ENCODE assay signal across 31 cellular contexts in genomic region chr12:41762691-41763090, GRCh38.
"Had no signal": no experiment of that assay in that cellular context is flagged by ENCODE, and none has a peak within 500 bp of the region (broad histone marks: within the 10 kb centered on the region; RNA-seq: fewer than 3 reads in every experiment).

No MANE protein-coding gene starts in this region.

- DNase-seq: activated B cell treated with CpG ODN at 0.5 μM for 24 hours; activated CD4-positive, alpha-beta memory T cell treated with anti-CD3 and anti-CD28 coated beads for 36 hours; activated CD4-positive, alpha-beta T cell treated with anti-CD3 and anti-CD28 coated beads for 4 hours; activated CD4-positive, alpha-beta T cell treated with anti-CD3 and anti-CD28 coated beads, Interleukin-2, amount 10 ng/mL, durations not matched to agents 24 days and 14 days; activated CD4-positive, alpha-beta T cell treated with anti-CD3 and anti-CD28 coated beads, Interleukin-2, amount 50 U/mL, for 1 hour; activated CD4-positive, alpha-beta T cell treated with anti-CD3 and anti-CD28 coated beads, Interleukin-2, amount 50 U/mL, for 4 hours; activated CD4-positive, CD25-positive, alpha-beta regulatory T cell treated with anti-CD3 and anti-CD28 coated beads, Interleukin-2, amount 50 U/mL, for 72 hours; activated CD8-positive, alpha-beta memory T cell treated with anti-CD3 and anti-CD28 coated beads, Interleukin-2, amount 50 U/mL, for 4 hours; activated CD8-positive, alpha-beta T cell treated with anti-CD3 and anti-CD28 coated beads for 36 hours; activated effector memory CD4-positive, alpha-beta T cell treated with anti-CD3 and anti-CD28 coated beads, Interleukin-2, amount 50 U/mL, for 16 hours; activated gamma-delta T cell treated with Interleukin-2 at 50 U/mL for 16 hours; activated naive CD4-positive, alpha-beta T cell; activated naive CD4-positive, alpha-beta T cell treated with anti-CD3 and anti-CD28 coated beads for 36 hours; activated naive CD4-positive, alpha-beta T cell treated with anti-CD3 and anti-CD28 coated beads, Interleukin-2, amount 50 U/mL, for 16 hours; activated naive CD8-positive, alpha-beta T cell treated with anti-CD3 and anti-CD28 coated beads for 36 hours; activated T-cell treated with anti-CD3 and anti-CD28 coated beads for 4 hours; activated T-cell treated with anti-CD3 and anti-CD28 coated beads, Interleukin-2, amount 50 U/mL, for 1 hour; activated T-cell treated with anti-CD3 and anti-CD28 coated beads, Interleukin-2, amount 50 U/mL, for 4 hours; activated T-cell treated with anti-CD3 and anti-CD28 coated beads, Interleukin-2, amount 50 U/mL, for 72 hours; adrenal gland; amniotic stem cell; aorta; body of pancreas; brain microvascular endothelial cell; caudate nucleus; cerebellar nuclear complex; T-helper 2 cell; T-helper 9 cell had no signal

- H3K27ac ChIP-seq: adrenal gland, body of pancreas, brain microvascular endothelial cell, breast epithelium, cardiac muscle cell, VCaP had no signal

- H3K4me3 ChIP-seq: adrenal gland, body of pancreas, breast epithelium, cardiac muscle cell had no signal

- H3K4me1 ChIP-seq: adrenal gland, body of pancreas, breast epithelium had no signal

- H3K27me3 ChIP-seq: adrenal gland, body of pancreas, brain microvascular endothelial cell, breast epithelium, cardiac muscle cell had no signal

- H3K9me3 ChIP-seq: adrenal gland, body of pancreas, breast epithelium had no signal

- H3K36me3 ChIP-seq: adrenal gland, brain microvascular endothelial cell, breast epithelium, cardiac muscle cell had no signal
